In the genomic region with DNA sequence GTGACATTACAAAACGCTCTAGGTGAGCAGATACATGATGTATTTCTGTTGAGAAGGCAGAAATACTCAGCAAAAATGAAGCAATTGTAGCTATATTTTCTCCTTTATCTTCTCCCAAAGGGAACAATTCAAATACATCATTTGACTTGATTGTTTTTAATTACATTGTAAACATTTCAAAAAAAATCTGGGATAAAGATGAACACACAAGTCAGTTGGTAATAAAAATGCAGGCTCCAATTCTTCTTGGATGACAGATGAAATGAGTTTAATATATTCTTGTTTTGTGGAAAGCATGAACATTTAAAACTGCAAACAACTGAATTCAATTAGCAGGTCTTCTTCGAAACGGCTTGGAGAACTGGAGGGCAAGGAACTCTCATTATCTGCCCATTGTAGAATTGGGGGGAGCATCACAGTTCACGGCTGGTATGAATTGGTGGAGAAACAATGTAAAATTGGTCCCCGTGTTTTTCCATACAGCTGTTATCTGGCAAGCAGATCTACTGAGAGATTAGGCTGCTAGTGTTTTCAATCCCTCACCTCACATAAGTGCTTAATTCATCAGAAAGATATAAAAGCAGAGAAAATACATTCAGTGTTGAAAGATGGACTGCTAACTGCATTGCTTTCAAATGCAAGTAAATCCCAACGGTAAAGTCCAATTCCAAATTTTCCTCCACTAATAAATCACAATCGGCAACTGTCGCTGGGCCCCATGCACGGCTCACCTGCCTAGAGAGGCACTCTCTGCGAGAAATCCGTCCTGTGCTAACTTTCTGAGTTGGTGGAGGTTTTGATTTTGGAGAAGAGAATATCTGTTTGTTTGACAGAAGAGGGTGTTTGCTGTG, we compare ENCODE assay signal across 23 cellular contexts.
"Had no signal": no experiment of that assay in that cellular context is flagged by ENCODE, and none has a peak within 500 bp of the region (broad histone marks: within the 10 kb centered on the region; RNA-seq: fewer than 3 reads in every experiment).

No MANE protein-coding gene starts in this region.

- H3K36me3 ChIP-seq: brain microvascular endothelial cell, ovary had no signal

- H3K27ac ChIP-seq: brain microvascular endothelial cell, dorsolateral prefrontal cortex, ovary, testis, upper lobe of left lung had no signal

- H3K4me3 ChIP-seq: dorsolateral prefrontal cortex, mucosa of descending colon, ovary, smooth muscle cell, testis, upper lobe of left lung had no signal

- DNase-seq: activated CD4-positive, alpha-beta T cell treated with anti-CD3 and anti-CD28 coated beads, Interleukin-2, amount 10 ng/mL, durations not matched to agents 7 days and 5 days; activated CD8-positive, alpha-beta T cell treated with anti-CD3 and anti-CD28 coated beads, Interleukin-2, amount 10 ng/mL, durations not matched to agents 7 days and 5 days; activated naive CD4-positive, alpha-beta T cell treated with anti-CD3 and anti-CD28 coated beads, Interleukin-2, amount 10 ng/mL, durations not matched to agents 7 days and 5 days; activated naive CD8-positive, alpha-beta T cell treated with anti-CD3 and anti-CD28 coated beads, Interleukin-2, amount 50 U/mL, for 24 hours; activated T-cell treated with anti-CD3 and anti-CD28 coated beads, Interleukin-2, amount 50 U/mL, for 24 hours; anterior cingulate cortex; brain microvascular endothelial cell; central memory CD4-positive, alpha-beta T cell; dorsolateral prefrontal cortex; erythroblast; mucosa of descending colon; naive B cell; ovary; stimulated activated CD4-positive, alpha-beta T cell treated with anti-CD3 and anti-CD28 coated beads, Interleukin-4, amount 100 ng/mL, for 4 hours; T-helper 1 cell; T1000; testis; upper lobe of left lung had no signal

- H3K9me3 Mint-ChIP-seq: activated CD4-positive, alpha-beta T cell treated with anti-CD3 and anti-CD28 coated beads, Interleukin-2, amount 10 ng/mL, durations not matched to agents 7 days and 5 days; activated naive CD4-positive, alpha-beta T cell treated with anti-CD3 and anti-CD28 coated beads, Interleukin-2, amount 10 ng/mL, durations not matched to agents 7 days and 5 days; activated naive CD8-positive, alpha-beta T cell treated with anti-CD3 and anti-CD28 coated beads, Interleukin-2, amount 50 U/mL, for 24 hours; activated T-cell treated with anti-CD3 and anti-CD28 coated beads, Interleukin-2, amount 50 U/mL, for 24 hours; activated T-helper 2 cell treated with anti-CD3 and anti-CD28 coated beads, Interferon-gamma antibody, Interleukin-2, Interleukin-4, amounts not matched to agents 10 μg/mL and 5 μg/mL and 100 μg/mL, durations not matched to agents 14 hours and 24 hours and 36 hours; naive B cell; stimulated activated memory B cell treated with anti-CD40 and anti-IgM and Interleukin-4, amounts not matched to agents 10 μg/mL and 1 μg/mL and 100 μg/mL, for 72 hours had no signal

- H3K4me1 Mint-ChIP-seq: activated CD4-positive, alpha-beta T cell treated with anti-CD3 and anti-CD28 coated beads, Interleukin-2, amount 10 ng/mL, durations not matched to agents 7 days and 5 days; activated naive CD4-positive, alpha-beta T cell treated with anti-CD3 and anti-CD28 coated beads, Interleukin-2, amount 10 ng/mL, durations not matched to agents 7 days and 5 days; activated naive CD8-positive, alpha-beta T cell treated with anti-CD3 and anti-CD28 coated beads, Interleukin-2, amount 50 U/mL, for 24 hours; memory B cell; naive B cell; stimulated activated memory B cell treated with anti-CD40 and anti-IgM and Interleukin-4, amounts not matched to agents 10 μg/mL and 1 μg/mL and 100 μg/mL, for 72 hours had no signal

- H3K27me3 Mint-ChIP-seq: activated CD4-positive, alpha-beta T cell treated with anti-CD3 and anti-CD28 coated beads, Interleukin-2, amount 10 ng/mL, durations not matched to agents 7 days and 5 days; activated naive CD8-positive, alpha-beta T cell treated with anti-CD3 and anti-CD28 coated beads, Interleukin-2, amount 50 U/mL, for 24 hours; activated T-cell treated with anti-CD3 and anti-CD28 coated beads, Interleukin-2, amount 50 U/mL, for 24 hours; naive B cell; stimulated activated memory B cell treated with anti-CD40 and anti-IgM and Interleukin-4, amounts not matched to agents 10 μg/mL and 1 μg/mL and 100 μg/mL, for 72 hours had no signal

- ATAC-seq: activated CD4-positive, CD25-positive, alpha-beta regulatory T cell treated with anti-CD3 and anti-CD28 coated beads, Interleukin-2, amount 50 U/mL, for 24 hours; activated CD8-positive, alpha-beta T cell treated with anti-CD3 and anti-CD28 coated beads, Interleukin-2, amount 10 ng/mL, durations not matched to agents 7 days and 5 days; activated naive CD8-positive, alpha-beta T cell treated with anti-CD3 and anti-CD28 coated beads, Interleukin-2, amount 50 U/mL, for 24 hours; stimulated activated memory B cell treated with anti-CD40 and anti-IgM and Interleukin-4, amounts not matched to agents 10 μg/mL and 1 μg/mL and 100 μg/mL, for 72 hours had no signal

- H3K36me3 Mint-ChIP-seq: activated naive CD4-positive, alpha-beta T cell treated with anti-CD3 and anti-CD28 coated beads, Interleukin-2, amount 10 ng/mL, durations not matched to agents 7 days and 5 days; memory B cell; naive B cell; stimulated activated memory B cell treated with anti-CD40 and anti-IgM and Interleukin-4, amounts not matched to agents 10 μg/mL and 1 μg/mL and 100 μg/mL, for 72 hours had no signal

- H3K27ac Mint-ChIP-seq: activated CD4-positive, alpha-beta T cell treated with anti-CD3 and anti-CD28 coated beads, Interleukin-2, amount 10 ng/mL, durations not matched to agents 7 days and 5 days; activated CD8-positive, alpha-beta T cell treated with anti-CD3 and anti-CD28 coated beads, Interleukin-2, amount 10 ng/mL, durations not matched to agents 7 days and 5 days; activated naive CD4-positive, alpha-beta T cell treated with anti-CD3 and anti-CD28 coated beads, Interleukin-2, amount 10 ng/mL, durations not matched to agents 7 days and 5 days; activated naive CD8-positive, alpha-beta T cell treated with anti-CD3 and anti-CD28 coated beads, Interleukin-2, amount 50 U/mL, for 24 hours; activated T-cell treated with anti-CD3 and anti-CD28 coated beads, Interleukin-2, amount 50 U/mL, for 24 hours; activated T-helper 2 cell treated with anti-CD3 and anti-CD28 coated beads, Interferon-gamma antibody, Interleukin-2, Interleukin-4, amounts not matched to agents 10 μg/mL and 5 μg/mL and 100 μg/mL, durations not matched to agents 14 hours and 24 hours and 36 hours; memory B cell; naive B cell; stimulated activated memory B cell treated with anti-CD40 and anti-IgM and Interleukin-4, amounts not matched to agents 10 μg/mL and 1 μg/mL and 100 μg/mL, for 72 hours had no signal

- H3K4me3 Mint-ChIP-seq: activated CD4-positive, alpha-beta T cell treated with anti-CD3 and anti-CD28 coated beads, Interleukin-2, amount 10 ng/mL, durations not matched to agents 7 days and 5 days; activated CD8-positive, alpha-beta T cell treated with anti-CD3 and anti-CD28 coated beads, Interleukin-2, amount 10 ng/mL, durations not matched to agents 7 days and 5 days; activated naive CD4-positive, alpha-beta T cell treated with anti-CD3 and anti-CD28 coated beads, Interleukin-2, amount 10 ng/mL, durations not matched to agents 7 days and 5 days; activated naive CD8-positive, alpha-beta T cell treated with anti-CD3 and anti-CD28 coated beads, Interleukin-2, amount 50 U/mL, for 24 hours; activated T-cell treated with anti-CD3 and anti-CD28 coated beads, Interleukin-2, amount 50 U/mL, for 24 hours; memory B cell; naive B cell; stimulated activated memory B cell treated with anti-CD40 and anti-IgM and Interleukin-4, amounts not matched to agents 10 μg/mL and 1 μg/mL and 100 μg/mL, for 72 hours had no signal

- H3K9me3 ChIP-seq: mucosa of descending colon, ovary, testis, upper lobe of left lung had no signal

- H3K27me3 ChIP-seq: brain microvascular endothelial cell, dorsolateral prefrontal cortex, ovary, testis, upper lobe of left lung had no signal
